17 cellular contexts compared by ENCODE assay signal in genomic region chr17:66957343-66957742, GRCh38. TPM values are rescaled to one million over a fixed set of nuclear protein-coding genes. Genes with fewer than 3 reads are reported as not detected.
DNase-seq lines count a peak whose midpoint lies in the region; ATAC-seq, FAIRE-seq and TF ChIP-seq lines count a peak whose summit lies in the region.
"Had no signal": no experiment of that assay in that cellular context is flagged by ENCODE, and none has a peak within 500 bp of the region (broad histone marks: within the 10 kb centered on the region; RNA-seq: fewer than 3 reads in every experiment).

No MANE protein-coding gene starts in this region.

- H3K23ac ChIP-seq in IMR-90 (ENCODE audit: low read depth, low read length): no peak overlapping the region
- H3K23ac ChIP-seq in H1 (ENCODE audit: insufficient read length): no peak overlapping the region

- peaks cover 20% of the 10 kb centered on the region for H3K9me1 ChIP-seq in IMR-90 (ENCODE audit: insufficient read depth, low read length)

- H2AFZ ChIP-seq in IMR-90 (replicated peaks; ENCODE audit: low read length, poor library complexity) (peak overlapping the region; percentile 86), H1 (ENCODE audit: low read length) (no peak overlapping the region), osteoblast (ENCODE audit: low read length) (no peak overlapping the region)

- BruUV-seq in IMR-90 (replicated peaks; lab: Mats Ljungman, UMichigan): no TSS peak

- CTCF ChIA-PET in IMR-90 (lab: Yijun Ruan, JAX): interaction anchor here (0.6 kb wide), 1 partner anchor 914 kb away, joined by 3 read pairs; no protein-coding TSS in a partner anchor
- CTCF ChIA-PET in H1 (lab: Charles Lee; ENCODE audit: partially characterized antibody): interaction anchor here (1.7 to 2.2 kb wide), 2 partner anchors 18 to 41 kb away, joined by 6 to 10 read pairs; no protein-coding TSS in a partner anchor

- H3K14ac ChIP-seq in IMR-90 (replicated peaks; ENCODE audit: low read depth, low read length): no peak overlapping the region
- no peak overlapping the region for H3K14ac ChIP-seq in H1 (ENCODE audit: insufficient read length)

- no peak overlapping the region for H3K4ac ChIP-seq in IMR-90 (ENCODE audit: low read depth, low read length)
- no peak overlapping the region for H3K4ac ChIP-seq in H1 (replicated peaks; ENCODE audit: insufficient read length, low read depth, low read length)

- no peak for TF ChIP-seq EP300 in H1 (IDR thresholded peaks at IDR 0.05; ENCODE audit: borderline replicate concordance in 1 of 2, low read depth in 2 of 2, low read length in 2 of 2)

- DNase-seq in IMR-90 (no peak), H1 (ENCODE audit: low read depth in 1 of 2, low spot score in 2 of 2) (no peak), osteoblast (ENCODE audit: insufficient read length, low spot score, missing footprints) (peak; percentile 48), ureter (ENCODE audit: low spot score) (no peak), A172 (ENCODE audit: low spot score) (no peak), Kasumi-1 (lab: John Stamatoyannopoulos, UW) (no peak), NCI-H1694 treated with DMSO at 0.1 percent for 48 hours (lab: John Stamatoyannopoulos, UW) (no peak)
- DNase-seq: CD4-positive, alpha-beta T cell; DMS79 treated with DMSO at 0.1 percent for 48 hours; EL; H9; KG1 had no signal

- H3K56ac ChIP-seq in IMR-90 (ENCODE audit: extremely low read depth, insufficient read depth, low read length) (no peak overlapping the region), H1 (replicated peaks; ENCODE audit: insufficient read length, low read depth, low read length) (no peak overlapping the region)

- FAIRE-seq in H1 (lab: Jason Lieb, UNC): no peak
- FAIRE-seq: G401.6, GM12891 had no signal

- H3K18ac ChIP-seq in IMR-90 (ENCODE audit: low read depth, low read length) (no peak overlapping the region), H1 (ENCODE audit: extremely low read depth, low read length) (no peak overlapping the region)

- no peak for TF ChIP-seq RAD21 in IMR-90 (IDR thresholded peaks at IDR 0.05; ENCODE audit: low read length)
- TF ChIP-seq RAD21 in H1 (IDR thresholded peaks at IDR 0.05 in 1 of 2, conservative IDR thresholded peaks at IDR 0.05 in 1 of 2; ENCODE audit: low read depth in 2 of 2, low read length in 2 of 2): no peak

- H4K5ac ChIP-seq in IMR-90 (ENCODE audit: low read depth, low read length) (no peak overlapping the region), H1 (ENCODE audit: insufficient read length, low read depth, low read length) (no peak overlapping the region)

- 0 out of 2 replicates have a peak overlapping the region, but pooled peaks have one; percentile 14 for H2BK12ac ChIP-seq in H1 (ENCODE audit: low read depth, low read length)

- TF ChIP-seq POLR2A in IMR-90 (IDR thresholded peaks at IDR 0.05; ENCODE audit: low read depth, low read length): no peak
- no peak for TF ChIP-seq POLR2A in H1 (IDR thresholded peaks at IDR 0.05; ENCODE audit: control extremely low read depth in 1 of 2, low read depth in 2 of 2, low read length in 2 of 2)

- peaks cover 18% of the 10 kb centered on the region for H3K27me3 ChIP-seq in IMR-90 (ENCODE audit: control insufficient read depth, insufficient read depth, low read length)
- peaks cover 0 to 4% (median under 1%) of the 10 kb centered on the region in 4 experiments; a peak in 3 of 7 replicates for H3K27me3 ChIP-seq in H1 (replicated peaks in 1 of 4; ENCODE audit: control insufficient read depth in 3 of 4, extremely low read depth in 1 of 4, insufficient read depth in 3 of 4, low read length in 3 of 4)
- H3K27me3 ChIP-seq in osteoblast (ENCODE audit: insufficient read depth, low read length): peaks cover 48% of the 10 kb centered on the region

- H3K4me1 ChIP-seq in IMR-90 (ENCODE audit: control insufficient read depth, insufficient read depth, low read length) (peaks cover 12% of the 10 kb centered on the region), H1 (replicated peaks in 1 of 4; ENCODE audit: control insufficient read depth in 3 of 4, insufficient read depth in 4 of 4, low read length in 3 of 4) (peaks cover 2 to 14% (median 7%) of the 10 kb centered on the region in 4 experiments), osteoblast (ENCODE audit: insufficient read depth, low read length) (peaks cover 2% of the 10 kb centered on the region)

- H4K8ac ChIP-seq in IMR-90 (ENCODE audit: low read depth in 2 of 2, low read length in 2 of 2) (no peak overlapping the region), H1 (ENCODE audit: extremely low read depth, insufficient read depth, low read length) (no peak overlapping the region)

- H3K79me2 ChIP-seq in H1 (ENCODE audit: control insufficient read depth in 1 of 2, insufficient read depth in 2 of 2, low read length in 2 of 2) (no peaks in the 10 kb centered on the region), osteoblast (ENCODE audit: insufficient read depth, low read length) (no peaks in the 10 kb centered on the region)

- no peak overlapping the region for H2BK15ac ChIP-seq in IMR-90 (ENCODE audit: low read depth, low read length)
- peak overlapping the region; percentile 5; the same call in 1 of the 2 replicates for H2BK15ac ChIP-seq in H1 (ENCODE audit: low read length)

- no peak for ATAC-seq in IMR-90 (ENCODE audit: low read depth)

- H3K4me3 ChIP-seq in IMR-90 (ENCODE audit: insufficient read depth, low read depth, low read length) (no peak overlapping the region), H1 (ENCODE audit: extremely low read depth in 1 of 4, insufficient read depth in 2 of 4, low read depth in 3 of 4, low read length in 4 of 4) (no peak overlapping the region), osteoblast (ENCODE audit: insufficient read depth, low read length) (no peak overlapping the region)
- H3K4me3 ChIP-seq: BLaER1 treated with 17β-estradiol and CSF1 and Interleukin-3, amounts not matched to agents 10 nM and 100 nM; GM23338 had no signal

- H3K9ac ChIP-seq in IMR-90 (ENCODE audit: low read depth, low read length): no peak overlapping the region
- no peak overlapping the region for H3K9ac ChIP-seq in H1 (replicated peaks in 1 of 4; ENCODE audit: extremely low read depth in 1 of 4, low read depth in 3 of 4, low read length in 3 of 4)
- H3K9ac ChIP-seq: BLaER1 treated with 17β-estradiol and CSF1 and Interleukin-3, amounts not matched to agents 10 nM and 100 nM had no signal

- H4K91ac ChIP-seq in IMR-90 (ENCODE audit: insufficient read depth, low read depth, low read length): no peak overlapping the region
- no peak overlapping the region for H4K91ac ChIP-seq in H1 (replicated peaks; ENCODE audit: insufficient read length, low read length)

- H3K23me2 ChIP-seq in H1 (ENCODE audit: low read depth, low read length): 0 out of 2 replicates have a peak, but pooled peaks cover 2% of the 10 kb centered on the region

- 100% methylated on average over 3 of the region's 8 CpGs; no CpG with 5 or more reads in 1 of the 2 experiments for WGBS in IMR-90 (ENCODE audit: extremely low coverage in 2 of 2, insufficient read length in 1 of 2), 2 experiments
- WGBS in H1 (ENCODE audit: extremely low coverage in 1 of 2, insufficient coverage in 1 of 2, insufficient read length in 1 of 2, insufficient replicate concordance in 2 of 2, low coverage in 1 of 2, low lambda C conversion rate in 2 of 2, missing lambda C conversion rate in 1 of 2), 2 experiments: 85% methylated on average over 8 of the region's 8 CpGs; no CpG with 5 or more reads in 1 of the 2 experiments

- no peak overlapping the region for H2BK120ac ChIP-seq in IMR-90 (ENCODE audit: low read depth, low read length)
- H2BK120ac ChIP-seq in H1 (replicated peaks; ENCODE audit: low read depth, low read length): no peak overlapping the region

- H2BK5ac ChIP-seq in IMR-90 (ENCODE audit: low read depth, low read length, poor library complexity, severe bottlenecking): no peak overlapping the region
- H2BK5ac ChIP-seq in H1 (ENCODE audit: low read depth, low read length): no peak overlapping the region

- H3K36me3 ChIP-seq in IMR-90 (ENCODE audit: control insufficient read depth, insufficient read depth, low read length) (no peaks in the 10 kb centered on the region), H1 (ENCODE audit: control insufficient read depth in 2 of 4, insufficient read depth in 4 of 4, low read length in 3 of 4) (no peaks in the 10 kb centered on the region), osteoblast (ENCODE audit: insufficient read depth, low read length) (no peaks in the 10 kb centered on the region)
- H3K36me3 ChIP-seq: BLaER1 treated with 17β-estradiol and CSF1 and Interleukin-3, amounts not matched to agents 10 nM and 100 nM had no signal

- H2AK5ac ChIP-seq in IMR-90 (ENCODE audit: low read depth, low read length): no peak overlapping the region; the same call in 1 of the 2 replicates
- no peak overlapping the region for H2AK5ac ChIP-seq in H1 (ENCODE audit: low read depth, low read length)

- H3K9me3 ChIP-seq in IMR-90 (ENCODE audit: control insufficient read depth, insufficient read depth, low read length) (no peaks in the 10 kb centered on the region), H1 (ENCODE audit: insufficient read depth in 2 of 2, low read depth in 1 of 2, low read length in 1 of 2) (no peaks in the 10 kb centered on the region), osteoblast (ENCODE audit: low read depth, low read length) (no peaks in the 10 kb centered on the region)
- H3K9me3 ChIP-seq: BLaER1 treated with 17β-estradiol and CSF1 and Interleukin-3, amounts not matched to agents 10 nM and 100 nM had no signal

- 0 out of 2 replicates have a peak overlapping the region, but pooled peaks have one; percentile 29 for H2BK20ac ChIP-seq in IMR-90 (ENCODE audit: low read depth, low read length)
- H2BK20ac ChIP-seq in H1 (ENCODE audit: low read length): 0 out of 2 replicates have a peak overlapping the region, but pooled peaks have one; percentile 21

- POLR2A ChIA-PET in IMR-90 (lab: Charles Lee; ENCODE audit: unreplicated experiment): no interaction called here
- POLR2A ChIA-PET in H1 (lab: Charles Lee; ENCODE audit: partially characterized antibody): no interaction called here

- no peak overlapping the region for H3K4me2 ChIP-seq in IMR-90 (ENCODE audit: low read depth, low read length)
- no peak overlapping the region for H3K4me2 ChIP-seq in H1 (ENCODE audit: insufficient read depth in 1 of 2, low read depth in 2 of 2, low read length in 2 of 2)
- H3K4me2 ChIP-seq in osteoblast (ENCODE audit: insufficient read depth, low read length): no peak overlapping the region
- H3K4me2 ChIP-seq: GM23338 had no signal

- in situ Hi-C loops in IMR-90 (cut with MboI; ENCODE audit: low sequenced_read_pairs): no loop called here

- H4K20me1 ChIP-seq in IMR-90 (ENCODE audit: insufficient read depth, low read length) (no peaks in the 10 kb centered on the region), H1 (replicated peaks in 1 of 2; ENCODE audit: control insufficient read depth in 1 of 2, insufficient read depth in 2 of 2, low read length in 2 of 2) (no peaks in the 10 kb centered on the region), osteoblast (ENCODE audit: insufficient read depth, low read length) (no peaks in the 10 kb centered on the region)
- H4K20me1 ChIP-seq: BLaER1 treated with 17β-estradiol and CSF1 and Interleukin-3, amounts not matched to agents 10 nM and 100 nM had no signal

- dilution Hi-C loops in IMR-90 (cut with HindIII; ENCODE audit: low sequenced_read_pairs, unreplicated experiment): no loop called here

- H3K27ac ChIP-seq in IMR-90 (ENCODE audit: insufficient read depth, low read length): no peak overlapping the region
- H3K27ac ChIP-seq in H1 (ENCODE audit: low read depth, low read length): no peak overlapping the region
- H3K27ac ChIP-seq in osteoblast (ENCODE audit: low read depth, low read length): no peak overlapping the region
- H3K27ac ChIP-seq: BLaER1 treated with 17β-estradiol and CSF1 and Interleukin-3, amounts not matched to agents 10 nM and 100 nM; HL-60 had no signal

- no peak for TF ChIP-seq CTCF in IMR-90 (conservative IDR thresholded peaks at IDR 0.05; ENCODE audit: low read depth, low read length)
- TF ChIP-seq CTCF in H1 (IDR thresholded peaks at IDR 0.05; ENCODE audit: control extremely low read depth in 1 of 3, insufficient read depth in 1 of 3, low read depth in 1 of 3, low read length in 3 of 3): no peak
- TF ChIP-seq CTCF in osteoblast (IDR thresholded peaks at IDR 0.05; ENCODE audit: extremely low read depth, low read depth, low read length): no peak

- peak overlapping the region; percentile 7 for H2AK9ac ChIP-seq in IMR-90 (replicated peaks; ENCODE audit: low read depth, low read length, poor library complexity)

- H3K79me1 ChIP-seq in IMR-90 (ENCODE audit: low read depth in 1 of 2, low read length in 2 of 2) (no peaks in the 10 kb centered on the region), H1 (ENCODE audit: low read depth, low read length) (no peaks in the 10 kb centered on the region)

- intact Hi-C loops in IMR-90 (cut with micrococcal nuclease): no loop called here

RNA-seq across cellular contexts. Expression of gene CACNG4, which starts 7.2 kb away (rescaled TPM):
- total RNA-seq in IMR-90 (2012; rRNA removed) (under 0.01 TPM in 2 replicates), osteoblast (not detected in 2 replicates), ureter (0.57 TPM)
- polyA plus RNA-seq in IMR-90 (2012; rRNA removed) (0.44 and 0.53 TPM in 2 replicates), H1 (2011; rRNA removed) (3.6 and 5.3 TPM in 2 replicates)
- polyA plus RNA-seq in IMR-90 (2012; cell fraction: cytosol; rRNA removed): 0.25 and 0.42 TPM in 2 replicates
- 0.16 and 0.33 TPM in 2 replicates for polyA plus RNA-seq in IMR-90 (2012; cell fraction: nucleus; rRNA removed; ENCODE audit: low replicate concordance)
- total RNA-seq in H1 (2021; fragmentation: NEBNext Ultra II Directional; extraction: Animal tissue kit (Norgen Biotek cat#: 25700)): 5.6 and 5.9 TPM in 2 replicates
- polyA plus RNA-seq in H1 (2011; cell fraction: cytosol; rRNA removed): 2.7 TPM
- polyA plus RNA-seq in H1 (2011; cell fraction: nucleus; rRNA removed): 3.2 TPM
- polyA plus RNA-seq in H1 (2012, experiment 1 of 2): 2.5 to 4.2 TPM (median 3.9 TPM) in 4 replicates
- 4.1 TPM for polyA plus RNA-seq in H1 (2012, experiment 2 of 2)
- polyA plus RNA-seq in H1 (2013, experiment 1 of 2): 3.8 TPM
- 4.1 TPM for polyA plus RNA-seq in H1 (2013, experiment 2 of 2)
- polyA minus RNA-seq in H1 (2011; rRNA and poly(A)+ RNA removed): 1.4 and 2.0 TPM in 2 replicates
- polyA minus RNA-seq in H1 (2011; cell fraction: cytosol; rRNA and poly(A)+ RNA removed): 2.6 TPM
- polyA minus RNA-seq in H1 (2011; cell fraction: nucleus; rRNA and poly(A)+ RNA removed): 1.2 TPM
- total RNA-seq in A172 (2014; rRNA removed; shearing (Covaris generic)): 17.2 and 26.1 TPM in 2 replicates
- total RNA-seq: CD4-positive, alpha-beta T cell had no signal
